12 cellular contexts compared by ENCODE assay signal in the genomic region with DNA sequence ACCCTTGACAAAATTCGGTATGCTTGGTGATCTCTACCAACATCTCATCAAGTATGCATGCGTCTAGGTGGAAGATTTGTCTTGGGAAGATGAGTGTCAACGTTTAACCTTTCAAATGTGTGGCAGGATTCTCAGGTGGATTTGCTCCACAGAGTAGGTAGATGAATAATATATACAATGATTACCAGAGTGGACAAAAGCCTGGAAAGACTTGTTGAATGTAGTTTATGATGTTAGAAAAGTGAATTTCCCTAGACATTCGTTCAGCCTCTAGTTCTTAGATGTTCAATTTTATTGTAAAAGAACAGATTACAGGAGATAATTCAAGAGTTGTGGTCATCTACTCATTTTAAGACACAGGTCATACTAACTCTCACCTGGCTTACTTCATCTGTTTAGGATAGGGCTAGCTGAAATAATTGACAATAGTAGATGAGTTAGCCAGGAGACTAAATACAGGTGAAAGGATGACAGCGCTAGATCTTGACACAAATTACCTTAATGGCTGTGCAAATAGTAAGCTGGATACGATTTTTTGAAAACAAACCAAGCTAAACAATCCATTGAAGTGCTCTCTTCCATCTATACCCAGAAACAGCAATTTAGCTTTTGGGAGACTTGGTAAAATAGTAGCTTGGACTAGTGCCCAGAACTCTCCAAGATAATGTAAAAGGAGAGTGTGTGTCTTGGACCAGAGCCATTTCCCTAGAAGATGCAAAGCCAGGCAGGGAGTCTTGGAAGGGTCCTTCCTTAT.
DNase-seq lines count a peak whose midpoint lies in the region; ATAC-seq and TF ChIP-seq lines count a peak whose summit lies in the region.
"Had no signal": no experiment of that assay in that cellular context is flagged by ENCODE, and none has a peak within 500 bp of the region (broad histone marks: within the 10 kb centered on the region; RNA-seq: fewer than 3 reads in every experiment).

No MANE protein-coding gene starts in this region.

- ATAC-seq in esophagus mucosa = no peak
- ATAC-seq: activated CD8-positive, alpha-beta memory T cell treated with anti-CD3 and anti-CD28 coated beads, Interleukin-2, amount 10 ng/mL, durations not matched to agents 7 days and 5 days had no signal

- no peak for TF ChIP-seq CTCF in fibroblast of the aortic adventitia (IDR thresholded peaks at IDR 0.05; ENCODE audit: insufficient read depth, low read length)
- TF ChIP-seq CTCF in CD14-positive monocyte (IDR thresholded peaks at IDR 0.05) = no peak

- H3K27me3 Mint-ChIP-seq in CD14-positive monocyte (ENCODE audit: low read depth in 3 of 3) = peaks cover 0 to 1% (median 0%) of the 10 kb centered on the region in 3 donors

- H3K36me3 Mint-ChIP-seq in CD14-positive monocyte = no peaks in the 10 kb centered on the region
- H3K36me3 Mint-ChIP-seq: activated CD8-positive, alpha-beta memory T cell treated with anti-CD3 and anti-CD28 coated beads, Interleukin-2, amount 10 ng/mL, durations not matched to agents 7 days and 5 days had no signal

- H3K4me3 ChIP-seq in fibroblast of the aortic adventitia (ENCODE audit: low read depth, low read length) = no peak overlapping the region
- H3K4me3 ChIP-seq: GM23248, tibial nerve had no signal

- H3K4me3 Mint-ChIP-seq in CD14-positive monocyte = no peak overlapping the region
- H3K4me3 Mint-ChIP-seq: activated CD8-positive, alpha-beta memory T cell treated with anti-CD3 and anti-CD28 coated beads, Interleukin-2, amount 10 ng/mL, durations not matched to agents 7 days and 5 days had no signal

- H3K4me1 Mint-ChIP-seq in CD14-positive monocyte = peaks cover 19% of the 10 kb centered on the region
- H3K4me1 Mint-ChIP-seq: activated CD8-positive, alpha-beta memory T cell treated with anti-CD3 and anti-CD28 coated beads, Interleukin-2, amount 10 ng/mL, durations not matched to agents 7 days and 5 days had no signal

- intact Hi-C loops in CD14-positive monocyte (cut with micrococcal nuclease) = no loop called here

- DNase-seq in DMS153 treated with DMSO at 0.1 percent for 48 hours (lab: John Stamatoyannopoulos, UW; ENCODE audit: unreplicated experiment) (peak; percentile 92), NCI-H1436 treated with DMSO at 0.1 percent for 48 hours (lab: John Stamatoyannopoulos, UW) (peak; percentile 96), NCI-H748 treated with DMSO at 0.1 percent for 48 hours (lab: John Stamatoyannopoulos, UW) (peak; percentile 99), fibroblast of the aortic adventitia (ENCODE audit: low read depth) (peak; percentile 91), CD14-positive monocyte (ENCODE audit: low spot score) (no peak)
- DNase-seq in stimulated activated CD4-positive, alpha-beta T cell treated with anti-CD3 and anti-CD28 coated beads, Interleukin-15, amount 100 ng/mL, for 24 hours = no peak
- DNase-seq in NK-92 treated with Interleukin-12 subunit alpha and Interleukin-12 subunit beta, amount 100 ng/mL, for 24 hours (lab: John Stamatoyannopoulos, UW) = no peak
- DNase-seq: activated CD8-positive, alpha-beta memory T cell treated with anti-CD3 and anti-CD28 coated beads, Interleukin-2, amount 10 ng/mL, durations not matched to agents 7 days and 5 days; amniotic stem cell had no signal

- H3K27ac Mint-ChIP-seq in CD14-positive monocyte = no peak overlapping the region
- H3K27ac Mint-ChIP-seq: activated CD8-positive, alpha-beta memory T cell treated with anti-CD3 and anti-CD28 coated beads, Interleukin-2, amount 10 ng/mL, durations not matched to agents 7 days and 5 days had no signal

- peaks cover 0 to 11% (median 3%) of the 10 kb centered on the region in 7 donors for H3K9me3 Mint-ChIP-seq in CD14-positive monocyte

Comparison
In these comparisons a context has a peak if more than half of its experiments do, and no peak if none do; other contexts are left out.
1. DNase-seq: peak in DMS153 treated with DMSO at 0.1 percent for 48 hours (single experiment), NCI-H1436 treated with DMSO at 0.1 percent for 48 hours (single experiment), NCI-H748 treated with DMSO at 0.1 percent for 48 hours (single experiment) and fibroblast of the aortic adventitia (single experiment); none in CD14-positive monocyte (single experiment), stimulated activated CD4-positive, alpha-beta T cell treated with anti-CD3 and anti-CD28 coated beads, Interleukin-15, amount 100 ng/mL, for 24 hours (single experiment) and NK-92 treated with Interleukin-12 subunit alpha and Interleukin-12 subunit beta, amount 100 ng/mL, for 24 hours (single experiment).